29 cellular contexts compared by ENCODE assay signal in the genomic region with DNA sequence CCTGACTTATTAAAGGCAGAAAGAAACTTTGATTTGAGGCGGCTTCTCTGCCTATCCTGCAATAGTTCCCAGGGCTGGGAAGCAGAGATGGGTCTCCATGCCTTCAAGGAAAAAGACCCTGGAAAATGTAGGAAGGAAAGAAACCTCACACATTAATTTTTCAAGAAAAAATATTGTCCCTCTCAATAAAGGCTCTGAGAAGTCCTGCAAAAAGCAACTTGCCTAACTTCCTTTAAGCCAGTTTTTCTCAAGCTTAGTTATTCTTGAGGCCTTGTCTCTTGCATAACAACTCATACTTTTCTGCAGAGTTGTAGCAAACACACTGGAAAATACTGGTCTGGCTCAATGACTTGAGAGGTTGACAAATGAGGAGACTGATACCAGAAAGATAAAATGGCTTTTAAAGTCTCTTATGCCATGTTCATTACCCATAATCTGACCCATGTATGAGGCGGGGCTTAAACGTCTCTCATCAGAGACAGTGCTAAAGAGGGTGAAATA.
"Had no signal": no experiment of that assay in that cellular context is flagged by ENCODE, and none has a peak within 500 bp of the region (broad histone marks: within the 10 kb centered on the region; RNA-seq: fewer than 3 reads in every experiment).

No MANE protein-coding gene starts in this region.

- H3K4me1 Mint-ChIP-seq: activated CD4-positive, alpha-beta T cell treated with anti-CD3 and anti-CD28 coated beads for 36 hours; immature natural killer cell had no signal

- H3K4me1 ChIP-seq: adrenal gland, breast epithelium, heart right ventricle, left lung, sigmoid colon, upper lobe of left lung had no signal

- ATAC-seq: activated CD4-positive, alpha-beta T cell treated with anti-CD3 and anti-CD28 coated beads for 36 hours; activated T-cell treated with anti-CD3 and anti-CD28 coated beads, Interleukin-2, amount 50 U/mL, for 4 hours; heart right ventricle; left lung; naive thymus-derived CD8-positive, alpha-beta T cell; stimulated activated naive B cell treated with anti-CD40 and anti-IgM and Interleukin-4, amounts not matched to agents 10 μg/mL and 1 μg/mL and 100 μg/mL, for 72 hours had no signal

- H3K27ac ChIP-seq: adrenal gland, breast epithelium, heart right ventricle, left lung, sigmoid colon, thoracic aorta, upper lobe of left lung had no signal

- H3K9me3 Mint-ChIP-seq: activated B cell treated with CpG ODN at 0.5 μM for 24 hours; activated T-cell treated with anti-CD3 and anti-CD28 coated beads, Interleukin-2, amount 50 U/mL, for 4 hours; activated T-helper 2 cell treated with anti-CD3 and anti-CD28 coated beads, Interferon-gamma antibody, Interleukin-2, Interleukin-4, amounts not matched to agents 10 μg/mL and 5 μg/mL and 100 μg/mL, durations not matched to agents 14 hours and 24 hours and 36 hours; endodermal cell; immature natural killer cell; naive thymus-derived CD8-positive, alpha-beta T cell; stimulated activated naive B cell treated with anti-CD40 and anti-IgM and Interleukin-4, amounts not matched to agents 10 μg/mL and 1 μg/mL and 100 μg/mL, for 72 hours; T-helper 1 cell treated with Interleukin-12 subunit alpha and Interleukin-12 subunit beta and Interleukin-4 antibody, amounts not matched to agents 30 μg/mL and 1 μg/mL, for 36 hours had no signal

- H3K9me3 ChIP-seq: adrenal gland, breast epithelium, left lung, sigmoid colon, thoracic aorta, upper lobe of left lung had no signal

- H3K4me3 ChIP-seq: adrenal gland, breast epithelium, heart right ventricle, left lung, lung, sigmoid colon, thoracic aorta, upper lobe of left lung had no signal

- DNase-seq: activated B cell treated with CpG ODN at 0.5 μM for 24 hours; activated CD4-positive, alpha-beta T cell treated with anti-CD3 and anti-CD28 coated beads for 36 hours; activated CD4-positive, alpha-beta T cell treated with anti-CD3 and anti-CD28 coated beads, Interleukin-2, amount 50 U/mL, for 4 hours; activated CD8-positive, alpha-beta memory T cell treated with anti-CD3 and anti-CD28 coated beads, Interleukin-2, amount 50 U/mL, for 48 hours; activated naive CD4-positive, alpha-beta T cell; activated T-cell treated with anti-CD3 and anti-CD28 coated beads, Interleukin-2, amount 50 U/mL, for 4 hours; adrenal gland; cerebellar nuclear complex; cortex of kidney; endodermal cell; foreskin fibroblast; heart right ventricle; immature natural killer cell; kidney glomerular epithelial cell; left lung; naive thymus-derived CD8-positive, alpha-beta T cell; retina; sigmoid colon; stimulated activated CD4-positive, alpha-beta T cell treated with anti-CD3 and anti-CD28 coated beads, Interleukin-2, amount 100 ng/mL, for 48 hours; stimulated activated CD8-positive, alpha-beta memory T cell treated with anti-CD3 and anti-CD28 coated beads, Interleukin-4, amount 100 ng/mL, for 48 hours; stimulated activated naive B cell treated with anti-CD40 and anti-IgM and Interleukin-4, amounts not matched to agents 10 μg/mL and 1 μg/mL and 100 μg/mL, for 72 hours; T1000; upper lobe of left lung had no signal

- H3K4me3 Mint-ChIP-seq: activated B cell treated with CpG ODN at 0.5 μM for 24 hours; activated CD4-positive, alpha-beta T cell treated with anti-CD3 and anti-CD28 coated beads for 36 hours; activated naive CD8-positive, alpha-beta T cell; activated T-cell treated with anti-CD3 and anti-CD28 coated beads, Interleukin-2, amount 50 U/mL, for 4 hours; endodermal cell; immature natural killer cell; naive thymus-derived CD8-positive, alpha-beta T cell; stimulated activated naive B cell treated with anti-CD40 and anti-IgM and Interleukin-4, amounts not matched to agents 10 μg/mL and 1 μg/mL and 100 μg/mL, for 72 hours; T-helper 1 cell treated with Interleukin-12 subunit alpha and Interleukin-12 subunit beta and Interleukin-4 antibody, amounts not matched to agents 30 μg/mL and 1 μg/mL, for 36 hours had no signal

- H3K36me3 Mint-ChIP-seq: activated naive CD8-positive, alpha-beta T cell; immature natural killer cell; naive thymus-derived CD8-positive, alpha-beta T cell had no signal

- H3K36me3 ChIP-seq: adrenal gland, breast epithelium, heart right ventricle, left lung, sigmoid colon, thoracic aorta, upper lobe of left lung had no signal

- H3K27me3 Mint-ChIP-seq: activated B cell treated with CpG ODN at 0.5 μM for 24 hours had no signal

- H3K27ac Mint-ChIP-seq: activated B cell treated with CpG ODN at 0.5 μM for 24 hours; activated CD4-positive, alpha-beta T cell treated with anti-CD3 and anti-CD28 coated beads for 36 hours; activated naive CD8-positive, alpha-beta T cell; activated T-helper 2 cell treated with anti-CD3 and anti-CD28 coated beads, Interferon-gamma antibody, Interleukin-2, Interleukin-4, amounts not matched to agents 10 μg/mL and 5 μg/mL and 100 μg/mL, durations not matched to agents 14 hours and 24 hours and 36 hours; endodermal cell; immature natural killer cell; naive thymus-derived CD8-positive, alpha-beta T cell; stimulated activated naive B cell treated with anti-CD40 and anti-IgM and Interleukin-4, amounts not matched to agents 10 μg/mL and 1 μg/mL and 100 μg/mL, for 72 hours; T-helper 1 cell treated with Interleukin-12 subunit alpha and Interleukin-12 subunit beta and Interleukin-4 antibody, amounts not matched to agents 30 μg/mL and 1 μg/mL, for 36 hours had no signal

- H3K27me3 ChIP-seq: upper lobe of left lung had no signal
